8 cellular contexts compared by ENCODE assay signal in genomic region chr7:105690286-105690915, GRCh38.
DNase-seq lines count a peak whose midpoint lies in the region; ATAC-seq and TF ChIP-seq lines count a peak whose summit lies in the region.

No MANE protein-coding gene starts in this region.

- POLR2A ChIA-PET in CD8-positive, alpha-beta T cell (lab: Charles Lee), result interaction anchor here (1.3 to 1.8 kb wide), 6 partner anchors 12 to 594 kb away, joined by 4 to 11 read pairs (median 6); partner anchors contain the start of gene NAMPT

- peaks cover 66% of the 10 kb centered on the region for H3K4me1 Mint-ChIP-seq in CD8-positive, alpha-beta T cell (ENCODE audit: low read depth)
- H3K4me1 Mint-ChIP-seq in neural progenitor cell, result peaks cover 25% of the 10 kb centered on the region

- H2AFZ ChIP-seq in neural progenitor cell (replicated peaks), result no peak overlapping the region

- H3K36me3 Mint-ChIP-seq in CD8-positive, alpha-beta T cell, result peaks cover 15% of the 10 kb centered on the region
- peaks cover 15% of the 10 kb centered on the region for H3K36me3 Mint-ChIP-seq in neural progenitor cell

- peak overlapping the region; percentile 72 for H3K4me3 ChIP-seq in CD8-positive, alpha-beta T cell (ENCODE audit: low read depth, low read length)
- H3K4me3 ChIP-seq in effector memory CD4-positive, alpha-beta T cell (ENCODE audit: insufficient read depth, low read depth, low read length, poor library complexity, severe bottlenecking), result peak overlapping the region; percentile 69
- H3K4me3 ChIP-seq in neural progenitor cell, result no peak overlapping the region

- CTCF ChIA-PET in CD8-positive, alpha-beta T cell (lab: Charles Lee), result interaction anchor here (1.2 to 4.2 kb wide), 4 partner anchors 17 to 351 kb away, joined by 3 to 17 read pairs (median 4); no protein-coding TSS in a partner anchor

- H3F3A ChIP-seq in neural progenitor cell (ENCODE audit: low read depth), result peaks cover 9% of the 10 kb centered on the region

- H3K4me2 ChIP-seq in neural progenitor cell, result peak overlapping the region; percentile 68

- DNase-seq in CD8-positive, alpha-beta T cell, result no peak
- DNase-seq in effector memory CD4-positive, alpha-beta T cell, result no peak
- peak; percentile 12 for DNase-seq in neural progenitor cell (ENCODE audit: low spot score)
- no peak for DNase-seq in stimulated activated CD4-positive, alpha-beta T cell treated with anti-CD3 and anti-CD28 coated beads, Interleukin-2, amount 100 ng/mL, for 24 hours

- intact Hi-C loops in CD8-positive, alpha-beta T cell (cut with DNase I, micrococcal nuclease), result loop anchor here (2.0 to 5.0 kb wide), 5 partner anchors 14 to 422 kb away; partner anchors contain the start of genes ATXN7L1 (in 1 of the 2) and SYPL1 (in 1 of the 2)

- H3K9ac ChIP-seq in neural progenitor cell, result no peak overlapping the region

- H3K27ac Mint-ChIP-seq in CD8-positive, alpha-beta T cell, result peak overlapping the region; percentile 98
- no peak overlapping the region for H3K27ac Mint-ChIP-seq in neural progenitor cell

- peaks cover 7% of the 10 kb centered on the region for H3K79me2 ChIP-seq in neural progenitor cell (ENCODE audit: low read depth)

- peaks cover 34% of the 10 kb centered on the region for H3K4me1 ChIP-seq in CD8-positive, alpha-beta T cell (ENCODE audit: insufficient read depth, low read length)
- H3K4me1 ChIP-seq in effector memory CD4-positive, alpha-beta T cell (ENCODE audit: control insufficient read depth, insufficient read depth, low read length, poor library complexity, severe bottlenecking), result peaks cover 30% of the 10 kb centered on the region
- H3K4me1 ChIP-seq in neural progenitor cell, result peaks cover 32% of the 10 kb centered on the region

- H3K4me3 Mint-ChIP-seq in CD8-positive, alpha-beta T cell, result peak overlapping the region; percentile 93
- no peak overlapping the region for H3K4me3 Mint-ChIP-seq in neural progenitor cell

- no peaks in the 10 kb centered on the region for H3K9me3 ChIP-seq in CD8-positive, alpha-beta T cell (ENCODE audit: low read length)
- H3K9me3 ChIP-seq in KOPT-K1 (ENCODE audit: insufficient read depth, low read length, poor library complexity, severe bottlenecking) (no peaks in the 10 kb centered on the region), neural progenitor cell (ENCODE audit: low read depth) (no peaks in the 10 kb centered on the region)
- H3K9me3 ChIP-seq in effector memory CD4-positive, alpha-beta T cell (ENCODE audit: control insufficient read depth, low read length), result no peaks in the 10 kb centered on the region

- H3K27me3 ChIP-seq in CD8-positive, alpha-beta T cell (ENCODE audit: insufficient read depth, low read length), result no peaks in the 10 kb centered on the region
- H3K27me3 ChIP-seq in effector memory CD4-positive, alpha-beta T cell (replicated peaks; ENCODE audit: control insufficient read depth, insufficient read depth, low read length, poor library complexity, severe bottlenecking), result no peaks in the 10 kb centered on the region
- H3K27me3 ChIP-seq in neural progenitor cell, result peaks cover 15% of the 10 kb centered on the region

- peaks cover 15% of the 10 kb centered on the region for H4K20me1 ChIP-seq in neural progenitor cell (ENCODE audit: low read depth)

- ATAC-seq in CD8-positive, alpha-beta T cell, result no peak
- ATAC-seq in GM18498 (IDR thresholded peaks at IDR 0.05; ENCODE audit: unreplicated experiment), result no peak
- no peak for ATAC-seq in GM21526 (IDR thresholded peaks at IDR 0.05; ENCODE audit: low FRiP score, unreplicated experiment)
- no peak for ATAC-seq in HG02588 (IDR thresholded peaks at IDR 0.05; ENCODE audit: unreplicated experiment)

- TF ChIP-seq CTCF in CD8-positive, alpha-beta T cell (IDR thresholded peaks at IDR 0.05), result no peak
- TF ChIP-seq CTCF in neural progenitor cell (IDR thresholded peaks at IDR 0.05), result no peak

- H3K9me3 Mint-ChIP-seq in CD8-positive, alpha-beta T cell, result no peaks in the 10 kb centered on the region
- H3K9me3 Mint-ChIP-seq in neural progenitor cell, result peaks cover 5% of the 10 kb centered on the region

- H3K27ac ChIP-seq in CD8-positive, alpha-beta T cell (ENCODE audit: low read depth, low read length), result peak overlapping the region; percentile 96
- H3K27ac ChIP-seq in KOPT-K1 (ENCODE audit: low read depth, low read length, poor library complexity, severe bottlenecking) (peak overlapping the region; percentile 74), neural progenitor cell (no peak overlapping the region)
- peak overlapping the region; percentile 92 for H3K27ac ChIP-seq in effector memory CD4-positive, alpha-beta T cell (ENCODE audit: insufficient read depth, low read length, poor library complexity, severe bottlenecking)

- H3K27me3 Mint-ChIP-seq in CD8-positive, alpha-beta T cell (ENCODE audit: low read depth), result no peaks in the 10 kb centered on the region
- H3K27me3 Mint-ChIP-seq in neural progenitor cell (ENCODE audit: insufficient read depth, low read depth), result peaks cover 6% of the 10 kb centered on the region

- no peaks in the 10 kb centered on the region for H3K36me3 ChIP-seq in CD8-positive, alpha-beta T cell (ENCODE audit: insufficient read depth, low read length)
- H3K36me3 ChIP-seq in KOPT-K1 (ENCODE audit: insufficient read depth, low read length), result no peaks in the 10 kb centered on the region
- no peaks in the 10 kb centered on the region for H3K36me3 ChIP-seq in effector memory CD4-positive, alpha-beta T cell (ENCODE audit: control insufficient read depth, insufficient read depth, low read length)
- no peaks in the 10 kb centered on the region for H3K36me3 ChIP-seq in neural progenitor cell
